In the genomic region with DNA sequence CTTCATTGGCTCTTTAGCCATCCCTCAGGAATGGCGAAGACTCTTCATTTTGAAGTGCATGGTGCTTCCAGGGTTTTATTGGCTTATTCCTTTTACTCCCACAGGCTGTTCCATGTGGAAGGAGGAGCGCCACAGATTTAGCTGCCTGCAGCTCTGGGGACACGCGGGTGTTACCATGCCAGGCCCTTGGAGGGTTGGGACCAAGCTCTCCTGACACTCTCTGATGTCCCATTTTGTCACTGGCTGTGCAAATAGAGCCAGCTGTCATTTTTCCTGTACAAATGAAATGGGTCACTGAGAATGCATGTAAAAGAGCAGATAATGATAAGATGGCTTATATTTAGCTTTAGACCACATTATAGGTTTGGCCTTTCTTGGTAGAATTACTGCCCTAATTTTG, we compare ENCODE assay signal across 1 cellular context.
TF ChIP-seq lines count a peak whose summit lies in the region.

No MANE protein-coding gene starts in this region.

TF ChIP-seq in H1, 55 proteins besides CTCF, POLR2A, EP300 and RAD21:
- TF ChIP-seq PHF8 (conservative IDR thresholded peaks at IDR 0.05; ENCODE audit: low read depth, low read length) (no peak), CBX8 (IDR thresholded peaks at IDR 0.05; ENCODE audit: borderline replicate concordance, low read depth, low read length) (no peak), HDAC2 (IDR thresholded peaks at IDR 0.05; ENCODE audit: borderline replicate concordance in 1 of 2, low read depth in 2 of 2, low read length in 2 of 2) (no peak), BCL11A (IDR thresholded peaks at IDR 0.05; ENCODE audit: low read depth in 2 of 2, low read length in 2 of 2) (no peak), SP2 (IDR thresholded peaks at IDR 0.05; ENCODE audit: low read length) (no peak), SIN3A (conservative IDR thresholded peaks at IDR 0.05 in 1 of 2, IDR thresholded peaks at IDR 0.05 in 1 of 2; ENCODE audit: low read depth in 1 of 2, low read length in 2 of 2) (no peak), MAX (IDR thresholded peaks at IDR 0.05) (no peak), MAFK (IDR thresholded peaks at IDR 0.05; ENCODE audit: low read depth, low read length) (no peak), FOSL1 (IDR thresholded peaks at IDR 0.05; ENCODE audit: insufficient read depth, low read depth, low read length) (no peak), JUN (IDR thresholded peaks at IDR 0.05; ENCODE audit: low read depth, low read length) (no peak), KDM4A (IDR thresholded peaks at IDR 0.05; ENCODE audit: low read depth, low read length, severe bottlenecking) (no peak), EGR1 (IDR thresholded peaks at IDR 0.05; ENCODE audit: borderline replicate concordance, low read depth, low read length) (no peak), SRF (IDR thresholded peaks at IDR 0.05; ENCODE audit: low read depth, low read length) (no peak), RBBP5 (IDR thresholded peaks at IDR 0.05; ENCODE audit: borderline replicate concordance, low read depth, low read length) (no peak), POU5F1 (IDR thresholded peaks at IDR 0.05; ENCODE audit: low read depth, low read length) (no peak), RXRA (IDR thresholded peaks at IDR 0.05; ENCODE audit: insufficient read depth, low read depth, low read length) (no peak), CEBPB (IDR thresholded peaks at IDR 0.05; ENCODE audit: low read depth, low read length) (no peak)
- TF ChIP-seq, protein P1, sequence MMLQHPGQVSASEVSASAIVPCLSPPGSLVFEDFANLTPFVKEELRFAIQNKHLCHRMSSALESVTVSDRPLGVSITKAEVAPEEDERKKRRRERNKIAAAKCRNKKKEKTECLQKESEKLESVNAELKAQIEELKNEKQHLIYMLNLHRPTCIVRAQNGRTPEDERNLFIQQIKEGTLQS (IDR thresholded peaks at IDR 0.05; ENCODE audit: insufficient read depth, low read depth, low read length), result no peak
